11 cellular contexts compared by ENCODE assay signal in the genomic region with DNA sequence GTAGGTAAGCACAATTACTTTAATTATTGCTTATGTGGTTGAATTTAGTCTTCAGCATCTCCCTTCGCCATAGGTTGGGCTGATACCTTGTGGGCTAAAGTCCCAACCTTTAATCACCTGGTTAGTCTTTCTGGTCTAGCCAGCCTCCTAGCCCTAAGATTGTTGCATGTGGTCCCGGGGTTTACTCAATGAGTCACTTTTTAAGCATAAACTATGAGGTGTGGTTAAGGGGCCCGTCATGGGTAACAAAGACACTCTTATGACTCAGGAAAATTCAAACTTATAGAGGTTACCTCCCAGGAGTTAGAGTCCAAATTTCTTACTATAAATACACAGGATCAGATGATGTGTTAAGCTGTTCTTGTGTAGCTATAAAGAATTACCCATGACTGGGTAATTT.
DNase-seq lines count a peak whose midpoint lies in the region; ATAC-seq and TF ChIP-seq lines count a peak whose summit lies in the region.
"Had no signal": no experiment of that assay in that cellular context is flagged by ENCODE, and none has a peak within 500 bp of the region (broad histone marks: within the 10 kb centered on the region; RNA-seq: fewer than 3 reads in every experiment).

No MANE protein-coding gene starts in this region.

- no peak overlapping the region for H3K27ac Mint-ChIP-seq in CD8-positive, alpha-beta memory T cell

- peaks cover 8 to 27% (median 12%) of the 10 kb centered on the region in 5 donors for H3K9me3 Mint-ChIP-seq in CD8-positive, alpha-beta memory T cell

- no peak overlapping the region for H3K4me3 Mint-ChIP-seq in CD8-positive, alpha-beta memory T cell

- in situ Hi-C loops in Caki2 (cut with HindIII; ENCODE audit: low pct_unique_long_range_greater_than_20kb, low sequenced_read_pairs) = no loop called here

- no peaks in the 10 kb centered on the region for H3K4me1 ChIP-seq in CD8-positive, alpha-beta memory T cell (ENCODE audit: insufficient read depth, low read length)
- H3K4me1 ChIP-seq: BLaER1 had no signal

- H3K27me3 Mint-ChIP-seq in CD8-positive, alpha-beta memory T cell = no peaks in the 10 kb centered on the region

- CTCF ChIA-PET in CD8-positive, alpha-beta memory T cell (lab: Charles Lee) = no interaction called here

- H3K4me1 Mint-ChIP-seq in CD8-positive, alpha-beta memory T cell = no peaks in the 10 kb centered on the region

- no peak overlapping the region for H3K27ac ChIP-seq in CD8-positive, alpha-beta memory T cell (ENCODE audit: low read depth, low read length)
- H3K27ac ChIP-seq: BLaER1 had no signal

- H3K9me3 ChIP-seq in CD8-positive, alpha-beta memory T cell (ENCODE audit: low read length) = no peaks in the 10 kb centered on the region
- H3K9me3 ChIP-seq: BLaER1 had no signal

- no peaks in the 10 kb centered on the region for H3K36me3 Mint-ChIP-seq in CD8-positive, alpha-beta memory T cell

- H3K4me3 ChIP-seq in choroid plexus epithelial cell (ENCODE audit: low read depth, low read length) = no peak overlapping the region
- no peak overlapping the region for H3K4me3 ChIP-seq in CD8-positive, alpha-beta memory T cell (ENCODE audit: low read length)
- H3K4me3 ChIP-seq: BLaER1 had no signal

- no peak for TF ChIP-seq CTCF in choroid plexus epithelial cell (conservative IDR thresholded peaks at IDR 0.05; ENCODE audit: low read depth, low read length)

- peak; percentile 81 for ATAC-seq in GM21717 (IDR thresholded peaks at IDR 0.05; ENCODE audit: unreplicated experiment)

- POLR2A ChIA-PET in CD8-positive, alpha-beta memory T cell (lab: Charles Lee) = no interaction called here

- DNase-seq in Caki2 (ENCODE audit: low read depth) (peak; percentile 83), HS-27A (ENCODE audit: low read depth) (peak; percentile 50), choroid plexus epithelial cell (ENCODE audit: low read depth) (peak; percentile 13), globus pallidus (ENCODE audit: low spot score) (no peak), activated T-cell treated with anti-CD3 and anti-CD28 coated beads for 4 hours (no peak)
- no peak for DNase-seq in stimulated activated CD4-positive, alpha-beta T cell treated with anti-CD3 and anti-CD28 coated beads, Interleukin-4, amount 100 ng/mL, for 4 hours
- no peak for DNase-seq in CD8-positive, alpha-beta memory T cell
- DNase-seq: NCI-H1048; stimulated activated naive CD4-positive, alpha-beta T cell treated with Interleukin-2 at 50 U/mL for 16 hours had no signal

- no peaks in the 10 kb centered on the region for H3K36me3 ChIP-seq in CD8-positive, alpha-beta memory T cell (ENCODE audit: insufficient read depth, low read length)
- H3K36me3 ChIP-seq: BLaER1 had no signal

- no peaks in the 10 kb centered on the region for H3K27me3 ChIP-seq in CD8-positive, alpha-beta memory T cell (ENCODE audit: insufficient read depth, low read length, poor library complexity, severe bottlenecking)
- H3K27me3 ChIP-seq: BLaER1 had no signal

Comparison
In these comparisons a context has a peak if more than half of its experiments do, and no peak if none do; other contexts are left out.
1. DNase-seq: peak in Caki2 (single experiment), HS-27A (single experiment) and choroid plexus epithelial cell (single experiment); none in globus pallidus (single experiment), activated T-cell treated with anti-CD3 and anti-CD28 coated beads for 4 hours (single experiment), stimulated activated CD4-positive, alpha-beta T cell treated with anti-CD3 and anti-CD28 coated beads, Interleukin-4, amount 100 ng/mL, for 4 hours (0 of 2) and CD8-positive, alpha-beta memory T cell (0 of 5).